In genomic region chr6:3402310-3403243, GRCh38 we compare ENCODE assay signal across 13 cellular contexts. TPM values are rescaled to one million over a fixed set of nuclear protein-coding genes. Genes with fewer than 3 reads are reported as not detected.
A peak's percentile ranks its signal among the peaks of the same experiment; 100 is the strongest.
DNase-seq lines count a peak whose midpoint lies in the region; ATAC-seq, FAIRE-seq and TF ChIP-seq lines count a peak whose summit lies in the region.
"Had no signal": no experiment of that assay in that cellular context is flagged by ENCODE, and none has a peak within 500 bp of the region (broad histone marks: within the 10 kb centered on the region; RNA-seq: fewer than 3 reads in every experiment).

No MANE protein-coding gene starts in this region.

- H2BK120ac ChIP-seq in H9 (ENCODE audit: low read depth, low read length, poor library complexity, severe bottlenecking) (no peak overlapping the region), trophoblast cell (ENCODE audit: insufficient read depth, low read length, poor library complexity) (peak overlapping the region; percentile 3)

- DNase-seq in H9, result no peak
- no peak for DNase-seq in WTC11 (ENCODE audit: low spot score)
- peak; percentile 89 for DNase-seq in keratinocyte (ENCODE audit: low read depth, low spot score)
- no peak for DNase-seq in trophoblast cell
- no peak for DNase-seq in DMS 273 treated with DMSO at 0.1 percent for 48 hours (lab: John Stamatoyannopoulos, UW)
- no peak for DNase-seq in esophagus muscularis mucosa (ENCODE audit: extremely low spot score)
- DNase-seq in NCI-H345 treated with DMSO at 0.1 percent for 48 hours (lab: John Stamatoyannopoulos, UW; ENCODE audit: unreplicated experiment), result no peak
- no peak for DNase-seq in NCI-H82 (lab: John Stamatoyannopoulos, UW)
- DNase-seq: activated gamma-delta T cell treated with Interleukin-2 at 50 U/mL for 16 hours, KG1, NCI-H1436 treated with DMSO at 0.1 percent for 48 hours, SHP77 treated with DMSO at 0.1 percent for 48 hours had no signal

- H3K4me1 ChIP-seq in H9 (ENCODE audit: insufficient read depth, low read length) (peaks cover 4% of the 10 kb centered on the region; the same call in 1 of the 2 replicates), keratinocyte (ENCODE audit: control insufficient read depth, extremely low read depth, insufficient read depth, low read length) (peaks cover 25% of the 10 kb centered on the region), trophoblast cell (ENCODE audit: control insufficient read depth in 1 of 2, insufficient read depth in 2 of 2, low read length in 2 of 2) (peaks cover 14 to 23% of the 10 kb centered on the region in 2 experiments), esophagus muscularis mucosa (peaks cover 5 to 53% (median 42%) of the 10 kb centered on the region in 4 donors)

- no peak overlapping the region for H3K18ac ChIP-seq in H9 (ENCODE audit: insufficient read length, low read depth, low read length)
- peak overlapping the region; percentile 44 for H3K18ac ChIP-seq in trophoblast cell (ENCODE audit: low read length)

- no peak overlapping the region for H2BK15ac ChIP-seq in H9 (ENCODE audit: low read depth, low read length)

- H4K91ac ChIP-seq in H9 (ENCODE audit: insufficient read length, low read depth, low read length), result no peak overlapping the region
- H4K91ac ChIP-seq in trophoblast cell (ENCODE audit: low read depth, low read length), result peak overlapping the region; percentile 59

- H3K14ac ChIP-seq in H9 (ENCODE audit: insufficient read depth, low read length) (no peak overlapping the region), trophoblast cell (ENCODE audit: low read length) (peak overlapping the region; percentile 5)

- no peaks in the 10 kb centered on the region for H3K27me3 ChIP-seq in H9 (ENCODE audit: insufficient read depth, low read length)
- no peaks in the 10 kb centered on the region for H3K27me3 ChIP-seq in keratinocyte (ENCODE audit: control insufficient read depth, extremely low read depth, insufficient read depth, low read length)
- no peaks in the 10 kb centered on the region for H3K27me3 ChIP-seq in trophoblast cell (ENCODE audit: insufficient read depth, low read length)
- H3K27me3 ChIP-seq in esophagus muscularis mucosa, result no peaks in the 10 kb centered on the region

- intact Hi-C loops in esophagus muscularis mucosa (cut with DNase I), result no loop called here

- dilution Hi-C loops in keratinocyte (cut with MboI; ENCODE audit: extremely low pct_ligation_motif_present, low sequenced_read_pairs), result loop anchor here (25.0 kb wide), 1 partner anchor 310 kb away; no protein-coding TSS in a partner anchor

- WGBS in H9 (ENCODE audit: extremely low coverage, insufficient read length, low lambda C conversion rate), result no CpG with 5 or more reads among the region's 6 CpGs
- WGBS in trophoblast cell (ENCODE audit: extremely low coverage, insufficient coverage, insufficient read length), result no CpG with 5 or more reads among the region's 6 CpGs
- WGBS in esophagus muscularis mucosa, result 85% methylated on average over 6 of the region's 6 CpGs

- no peak overlapping the region for H2AK5ac ChIP-seq in H9 (ENCODE audit: insufficient read length, low read length)
- H2AK5ac ChIP-seq in trophoblast cell (ENCODE audit: low read length), result peak overlapping the region; percentile 21

- peak; percentile 89 for FAIRE-seq in keratinocyte (lab: Jason Lieb, UNC)

- no peak overlapping the region for H3T11ph ChIP-seq in H9 (ENCODE audit: low read length)

- no peaks in the 10 kb centered on the region for H3K27me3 Mint-ChIP-seq in H9 (ENCODE audit: low read depth)
- no peaks in the 10 kb centered on the region for H3K27me3 Mint-ChIP-seq in WTC11 (ENCODE audit: low read depth)

- H3K79me2 ChIP-seq in H9 (ENCODE audit: insufficient read depth, low read length) (no peaks in the 10 kb centered on the region; the same call in 1 of the 2 replicates), keratinocyte (ENCODE audit: control insufficient read depth, insufficient read depth, low read length) (no peaks in the 10 kb centered on the region), trophoblast cell (ENCODE audit: control insufficient read depth, insufficient read depth, low read length, poor library complexity) (no peaks in the 10 kb centered on the region)

- H3K4me3 Mint-ChIP-seq in H9, result no peak overlapping the region
- no peak overlapping the region for H3K4me3 Mint-ChIP-seq in WTC11

- peaks cover 21 to 22% of the 10 kb centered on the region in 2 experiments for H3K4me1 Mint-ChIP-seq in H9
- peaks cover 42% of the 10 kb centered on the region for H3K4me1 Mint-ChIP-seq in WTC11

- no peak overlapping the region for H4K5ac ChIP-seq in H9 (ENCODE audit: insufficient read length, low read depth, low read length)

- H2BK5ac ChIP-seq in H9 (ENCODE audit: insufficient read length, low read length) (no peak overlapping the region), trophoblast cell (ENCODE audit: low read depth, low read length, poor library complexity) (no peak overlapping the region)

- H2AFZ ChIP-seq in H9 (ENCODE audit: low read length) (no peak overlapping the region), keratinocyte (ENCODE audit: control insufficient read depth, low read length) (peak overlapping the region; percentile 67), trophoblast cell (ENCODE audit: insufficient read depth, low read length, poor library complexity) (no peak overlapping the region)

- H3K9me3 ChIP-seq in H9 (ENCODE audit: control insufficient read depth, low read depth, low read length), result no peaks in the 10 kb centered on the region
- no peaks in the 10 kb centered on the region for H3K9me3 ChIP-seq in keratinocyte (ENCODE audit: control insufficient read depth, low read depth, low read length)
- H3K9me3 ChIP-seq in trophoblast cell (ENCODE audit: insufficient read depth, low read depth, low read length), result no peaks in the 10 kb centered on the region
- H3K9me3 ChIP-seq in esophagus muscularis mucosa, result no peaks in the 10 kb centered on the region
- H3K9me3 ChIP-seq: neutrophil had no signal

- TF ChIP-seq CTCF in H9 (conservative IDR thresholded peaks at IDR 0.05) (no peak), WTC11 (IDR thresholded peaks at IDR 0.05) (no peak), keratinocyte (optimal IDR thresholded peaks at IDR 0.05 in 1 of 3, IDR thresholded peaks at IDR 0.05 in 1 of 3, conservative IDR thresholded peaks at IDR 0.05 in 1 of 3; ENCODE audit: extremely low read depth in 1 of 3, insufficient read depth in 2 of 3, low read length in 3 of 3) (peak; percentile 54 to 76 (median 56)), esophagus muscularis mucosa (IDR thresholded peaks at IDR 0.05) (no peak)

- no peaks in the 10 kb centered on the region for H3K9me1 ChIP-seq in keratinocyte (ENCODE audit: control insufficient read depth, extremely low read depth, insufficient read depth, low read length)

- H3K36me3 ChIP-seq in keratinocyte (ENCODE audit: control insufficient read depth in 2 of 2, extremely low read depth in 1 of 2, insufficient read depth in 2 of 2, low read length in 2 of 2) (peaks cover 0 to 1% of the 10 kb centered on the region in 2 experiments), trophoblast cell (ENCODE audit: control insufficient read depth in 1 of 2, insufficient read depth in 2 of 2, low read length in 2 of 2) (peaks cover 3% of the 10 kb centered on the region in 2 experiments), esophagus muscularis mucosa (no peaks in the 10 kb centered on the region)
- H3K36me3 ChIP-seq: neutrophil had no signal

- POLR2A ChIA-PET in WTC11 (lab: Charles Lee), result no interaction called here

- no peak overlapping the region for H3K4me2 ChIP-seq in H9 (ENCODE audit: insufficient read depth, insufficient read length, low read length)
- H3K4me2 ChIP-seq in keratinocyte (ENCODE audit: control insufficient read depth, extremely low read depth, insufficient read depth, low read depth, low read length), result peak overlapping the region; percentile 79
- H3K4me2 ChIP-seq in trophoblast cell (ENCODE audit: low read length), result no peak overlapping the region

- H3K27ac Mint-ChIP-seq in H9 (peak overlapping the region in 2 of 3 experiments; percentile 21 to 70; a peak in 3 of 7 replicates), WTC11 (peak overlapping the region; percentile 47; the same call in 1 of the 2 replicates)

- H2BK12ac ChIP-seq in H9 (ENCODE audit: insufficient read length, low read depth, low read length) (no peak overlapping the region), trophoblast cell (ENCODE audit: low read length) (peak overlapping the region; percentile 39)

- TF ChIP-seq EP300 in esophagus muscularis mucosa (IDR thresholded peaks at IDR 0.05), result no peak

- H3K23me2 ChIP-seq in H9 (ENCODE audit: insufficient read length, low read depth, low read length, poor library complexity, severe bottlenecking), result no peaks in the 10 kb centered on the region

- CTCF ChIA-PET in WTC11 (lab: Charles Lee), result interaction anchor here (0.9 to 1.6 kb wide), 5 partner anchors 9 to 91 kb away, joined by 3 to 6 read pairs (median 3); no protein-coding TSS in a partner anchor

- H4K8ac ChIP-seq in H9 (replicated peaks; ENCODE audit: insufficient read length, low read depth, low read length), result no peak overlapping the region
- no peak overlapping the region for H4K8ac ChIP-seq in trophoblast cell (ENCODE audit: low read depth, low read length)

- no peak overlapping the region for H4K12ac ChIP-seq in trophoblast cell (ENCODE audit: low read depth, low read length)

- H3K4me3 ChIP-seq in keratinocyte (ENCODE audit: control insufficient read depth in 2 of 3, extremely low read depth in 1 of 3, insufficient read depth in 2 of 3, low read depth in 1 of 3, low read length in 3 of 3), result peak overlapping the region in 2 of 3 experiments; percentile 9 to 42
- no peak overlapping the region for H3K4me3 ChIP-seq in trophoblast cell (ENCODE audit: low read depth, low read length)
- H3K4me3 ChIP-seq in esophagus muscularis mucosa, result no peak overlapping the region

- no peak overlapping the region for H2BK20ac ChIP-seq in H9 (ENCODE audit: low read depth, low read length, poor library complexity, severe bottlenecking)

- ATAC-seq in WTC11, result peak; percentile 21; the same call in 1 of the 2 replicates

- H3K9me3 Mint-ChIP-seq in H9 (no peaks in the 10 kb centered on the region), WTC11 (no peaks in the 10 kb centered on the region)

- H3K36me3 Mint-ChIP-seq in H9 (ENCODE audit: insufficient read depth in 1 of 3, low read depth in 3 of 3) (peaks cover 0 to 20% (median 0%) of the 10 kb centered on the region in 3 experiments; a peak in 2 of 7 replicates), WTC11 (peaks cover 7% of the 10 kb centered on the region)

- no peak for TF ChIP-seq POLR2A in esophagus muscularis mucosa (IDR thresholded peaks at IDR 0.05; ENCODE audit: low read depth)

- no peak overlapping the region for H3K56ac ChIP-seq in H9 (ENCODE audit: insufficient read length, low read depth, low read length)

- H3K23ac ChIP-seq in H9 (ENCODE audit: insufficient read length, low read depth, low read length) (no peak overlapping the region), trophoblast cell (ENCODE audit: low read length) (no peak overlapping the region)

- H3K79me1 ChIP-seq in H9 (ENCODE audit: insufficient read depth, low read depth, low read length, poor library complexity, severe bottlenecking) (no peaks in the 10 kb centered on the region), trophoblast cell (ENCODE audit: low read length) (peaks cover 10% of the 10 kb centered on the region)

- H3K27ac ChIP-seq in H9 (ENCODE audit: insufficient read length, low read depth, low read length) (no peak overlapping the region), keratinocyte (ENCODE audit: control insufficient read depth, insufficient read depth, low read length) (peak overlapping the region; percentile 67), trophoblast cell (ENCODE audit: low read depth, low read length) (peak overlapping the region; percentile 15), esophagus muscularis mucosa (replicated peaks in 1 of 4) (no peak overlapping the region)
- H3K27ac ChIP-seq: neutrophil had no signal

- H4K20me1 ChIP-seq in H9 (ENCODE audit: control insufficient read depth, insufficient read depth, insufficient read length) (peaks cover 3% of the 10 kb centered on the region), keratinocyte (ENCODE audit: control insufficient read depth, extremely low read depth, insufficient read depth, low read length) (no peaks in the 10 kb centered on the region)

- no peak overlapping the region for H3K9ac ChIP-seq in H9 (ENCODE audit: extremely low read depth, insufficient read length, low read length)
- H3K9ac ChIP-seq in keratinocyte (ENCODE audit: control insufficient read depth, extremely low read depth, insufficient read depth, low read length), result peak overlapping the region; percentile 23
- H3K9ac ChIP-seq in trophoblast cell (ENCODE audit: low read length), result no peak overlapping the region

- H3K4ac ChIP-seq in H9 (ENCODE audit: low read depth, low read length), result no peak overlapping the region
- peak overlapping the region; percentile 35 for H3K4ac ChIP-seq in trophoblast cell (ENCODE audit: low read depth, low read length)

RNA-seq across cellular contexts. Expression of gene SLC22A23, which starts 54.3 kb away (rescaled TPM):
- total RNA-seq in H9 (2021) (6.1 and 6.8 TPM in 2 replicates), WTC11 (2021) (33.6 to 38.2 TPM (median 33.8 TPM) in 3 replicates), esophagus muscularis mucosa (10 to 100 TPM in 2 of 4 donors, 1 to 10 TPM in 2; 7.6 to 13.1 (median 9.5) TPM)
- polyA plus RNA-seq in keratinocyte, result 3.2 to 7.5 TPM (median 4.3 TPM) in 3 replicates
- polyA plus RNA-seq in keratinocyte (2011; ENCODE audit: low read depth), result 6.9 TPM
- polyA plus RNA-seq in keratinocyte (2011; cell fraction: cytosol; rRNA removed), result 6.1 and 9.0 TPM in 2 replicates
- polyA plus RNA-seq in keratinocyte (2011; cell fraction: nucleus; rRNA removed), result 21.3 and 28.8 TPM in 2 replicates
- 7.4 and 15.4 TPM in 2 replicates for polyA plus RNA-seq in keratinocyte (2012; ENCODE audit: low replicate concordance)
- 20.6 to 28.2 TPM (median 22.4 TPM) in 3 replicates for polyA minus RNA-seq in keratinocyte
- 18.4 TPM for polyA minus RNA-seq in keratinocyte (2011; cell fraction: cytosol; rRNA and poly(A)+ RNA removed)
- 28.7 and 47.2 TPM in 2 replicates for polyA minus RNA-seq in keratinocyte (2011; cell fraction: nucleus; rRNA and poly(A)+ RNA removed)
- polyA plus RNA-seq in trophoblast cell (2013), result 29.8 and 31.6 TPM in 2 replicates

Comparison
In these comparisons a context has a peak if more than half of its experiments do, and no peak if none do; other contexts are left out.
1. H3K27ac ChIP-seq: peak in keratinocyte (single experiment) and trophoblast cell (single experiment); none in H9 (single experiment) and esophagus muscularis mucosa (0 of 4).
2. CTCF ChIP-seq: peak in keratinocyte (3 of 3); none in H9 (single experiment), WTC11 (single experiment) and esophagus muscularis mucosa (0 of 3).
3. H3K4me3 ChIP-seq: peak in keratinocyte (2 of 3); none in trophoblast cell (single experiment) and esophagus muscularis mucosa (0 of 4).